8 cellular contexts compared by ENCODE assay signal in the genomic region with DNA sequence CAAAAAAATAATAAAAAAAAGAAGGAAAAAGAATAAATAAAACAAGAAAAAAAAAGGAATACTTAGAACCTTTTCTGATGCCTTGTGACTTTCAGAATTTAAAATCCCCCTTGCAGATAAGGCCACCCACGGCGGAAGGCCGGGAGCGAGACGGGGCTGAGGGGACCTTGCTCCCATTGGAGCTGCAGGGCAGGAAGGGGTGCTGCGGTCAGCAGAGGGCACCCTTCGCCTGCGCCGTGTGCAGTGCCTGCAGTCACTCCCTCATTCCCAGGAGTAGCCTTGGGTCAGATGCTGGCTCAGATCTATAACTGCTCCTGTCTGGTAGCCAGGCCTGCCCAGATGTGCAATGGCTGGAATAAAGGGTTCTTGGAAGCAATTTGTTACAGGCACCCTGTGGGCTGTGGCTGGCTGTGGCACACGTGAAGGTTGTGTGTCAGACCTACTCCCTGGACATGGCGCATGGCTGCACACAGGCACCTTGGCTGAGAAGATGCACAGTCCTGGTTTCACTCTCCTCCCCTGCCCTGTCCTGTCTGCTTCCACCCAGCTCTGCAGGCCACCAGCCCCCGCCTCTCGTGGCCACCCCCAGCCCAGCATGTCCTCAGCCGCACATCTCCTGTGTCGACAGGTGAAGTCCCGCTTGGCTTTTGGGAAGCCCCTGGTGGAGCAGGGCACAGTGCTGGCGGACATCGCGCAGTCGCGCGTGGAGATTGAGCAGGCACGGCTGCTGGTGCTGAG. TPM values are rescaled to one million over a fixed set of nuclear protein-coding genes. Genes with fewer than 3 reads are reported as not detected.
DNase-seq lines count a peak whose midpoint lies in the region; ATAC-seq and TF ChIP-seq lines count a peak whose summit lies in the region.

No MANE protein-coding gene starts in this region.

- intact Hi-C loops in breast epithelium (cut with DNase I; ENCODE audit: low total_unique reads), result no loop called here
- intact Hi-C loops in tibial artery (cut with DNase I; ENCODE audit: low total_unique reads), result loop anchor here (2.0 kb wide), 1 partner anchor 59 kb away; no protein-coding TSS in a partner anchor

- H3K4me1 ChIP-seq in breast epithelium (peaks cover 0 to 16% of the 10 kb centered on the region in 2 donors), tibial artery (peaks cover 0 to 15% (median 0%) of the 10 kb centered on the region in 4 donors)

- DNase-seq in GM12864 (ENCODE audit: low read depth) (no peak), NB4 (ENCODE audit: low read depth) (peak; percentile 85), breast epithelium (ENCODE audit: low spot score in 2 of 2) (peak in 1 of 2 donors; percentile 69), kidney epithelial cell (ENCODE audit: low read depth) (no peak), tibial artery (peak; percentile 42 to 75), GM19240 (ENCODE audit: insufficient read length, low spot score) (no peak), germinal center (ENCODE audit: low spot score) (no peak)

- no peak overlapping the region for H3K27ac ChIP-seq in breast epithelium
- H3K27ac ChIP-seq in tibial artery, result no peak overlapping the region

- ATAC-seq in HG03039 (IDR thresholded peaks at IDR 0.05; ENCODE audit: unreplicated experiment), result no peak

- peak; percentile 80 for TF ChIP-seq CTCF in GM12864 (IDR thresholded peaks at IDR 0.05; ENCODE audit: low read depth, low read length, missing control alignments)
- peak; percentile 98 for TF ChIP-seq CTCF in NB4 (IDR thresholded peaks at IDR 0.05; ENCODE audit: low read depth, low read length)
- peak in 2 of 3 donors; percentile 62 to 71 for TF ChIP-seq CTCF in breast epithelium (IDR thresholded peaks at IDR 0.05)
- peak; percentile 92 for TF ChIP-seq CTCF in kidney epithelial cell (IDR thresholded peaks at IDR 0.05; ENCODE audit: insufficient read depth, low read length, poor library complexity, severe bottlenecking)
- peak; percentile 75 to 84 for TF ChIP-seq CTCF in tibial artery (IDR thresholded peaks at IDR 0.05)

- H3K27me3 ChIP-seq in breast epithelium (no peaks in the 10 kb centered on the region), kidney epithelial cell (ENCODE audit: control insufficient read depth, insufficient read depth, low read length) (no peaks in the 10 kb centered on the region), tibial artery (no peaks in the 10 kb centered on the region)

- no peaks in the 10 kb centered on the region for H3K36me3 ChIP-seq in breast epithelium
- H3K36me3 ChIP-seq in kidney epithelial cell (ENCODE audit: control insufficient read depth, insufficient read depth, low read length), result peaks cover 1% of the 10 kb centered on the region
- peaks cover 10 to 79% (median 39%) of the 10 kb centered on the region in 3 donors for H3K36me3 ChIP-seq in tibial artery

- TF ChIP-seq POLR2A in NB4 (IDR thresholded peaks at IDR 0.05; ENCODE audit: extremely low read depth, insufficient read length), result no peak
- no peak for TF ChIP-seq POLR2A in breast epithelium (IDR thresholded peaks at IDR 0.05)

- H3K4me3 ChIP-seq in GM12864 (ENCODE audit: low read depth, low read length) (no peak overlapping the region), NB4 (ENCODE audit: low read depth, low read length) (no peak overlapping the region), breast epithelium (no peak overlapping the region), kidney epithelial cell (ENCODE audit: low read depth, low read length) (no peak overlapping the region), tibial artery (no peak overlapping the region)

- no peaks in the 10 kb centered on the region for H3K9me3 ChIP-seq in breast epithelium
- no peaks in the 10 kb centered on the region for H3K9me3 ChIP-seq in tibial artery

RNA-seq across cellular contexts. Expression of a gene that starts 13.4 kb away (rescaled TPM):
- total RNA-seq in breast epithelium, result 100 to 1,000 TPM in 1 of 3 donors, 10 to 100 TPM in 2; 56.4 to 433 (median 63.4) TPM
- total RNA-seq in kidney epithelial cell, result 22.4 and 23.2 TPM in 2 replicates

Comparison
In these comparisons a context has a peak if more than half of its experiments do, and no peak if none do; other contexts are left out.
1. DNase-seq: peak in NB4 (single experiment) and tibial artery (2 of 2); none in GM12864 (single experiment), kidney epithelial cell (single experiment), GM19240 (single experiment) and germinal center (single experiment).
2. Peak in every context shown above with its lines, with median percentiles within 50 percentile points of each other: CTCF ChIP-seq.